Comparison of ENCODE assay signal across 23 cellular contexts in genomic region chr11:11306855-11307254, GRCh38. TPM values are rescaled to one million over a fixed set of nuclear protein-coding genes. Genes with fewer than 3 reads are reported as not detected.
A peak's percentile ranks its signal among the peaks of the same experiment; 100 is the strongest.
DNase-seq lines count a peak whose midpoint lies in the region.
"Had no signal": no experiment of that assay in that cellular context is flagged by ENCODE, and none has a peak within 500 bp of the region (broad histone marks: within the 10 kb centered on the region; RNA-seq: fewer than 3 reads in every experiment).

No MANE protein-coding gene starts in this region.

- peak; percentile 4 for DNase-seq in HS-27A (ENCODE audit: low read depth)
- DNase-seq in RPMI7951 (ENCODE audit: low read depth): peak; percentile 48
- DNase-seq in kidney tubule cell (ENCODE audit: low spot score): peak; percentile 28
- DNase-seq in stromal cell of bone marrow (ENCODE audit: low read depth): peak; percentile 9
- no peak for DNase-seq in NCI-H2196 (lab: John Stamatoyannopoulos, UW; ENCODE audit: unreplicated experiment)
- no peak for DNase-seq in stimulated activated CD4-positive, alpha-beta T cell treated with anti-CD3 and anti-CD28 coated beads, Interleukin-4, amount 100 ng/mL, for 24 hours
- DNase-seq in H7: no peak
- DNase-seq: ACHN; COR-L47; DMS 273 treated with DMSO at 0.1 percent for 48 hours; DND-41; Karpas-422; MG63; NCI-H1092; NCI-H1436 treated with DMSO at 0.1 percent for 48 hours; NCI-H2081; NCI-H2171 treated with DMSO at 0.1 percent for 48 hours; NCI-H748 treated with DMSO at 0.1 percent for 48 hours; NK-92 treated with Interleukin-12 subunit alpha and Interleukin-12 subunit beta, amount 100 ng/mL, for 24 hours; Peyer's patch; Right ventricle myocardium superior; SW 1271 had no signal

- no peaks in the 10 kb centered on the region for H3K27me3 ChIP-seq in H7 (ENCODE audit: control insufficient read depth, insufficient read depth, low read length)
- H3K27me3 ChIP-seq: MG63, Peyer's patch had no signal

- no peak overlapping the region for H3K4me3 ChIP-seq in H7 (ENCODE audit: insufficient read depth, low read depth, low read length)
- H3K4me3 ChIP-seq: GM23338, MG63, Peyer's patch had no signal

- no peaks in the 10 kb centered on the region for H3K36me3 ChIP-seq in H7 (replicated peaks; ENCODE audit: control insufficient read depth, insufficient read depth, low read length)
- H3K36me3 ChIP-seq: MG63, Peyer's patch had no signal

RNA-seq across cellular contexts. Expression of gene CSNK2A3, which starts 46.2 kb away (rescaled TPM):
- total RNA-seq in RPMI7951 (2014; rRNA removed; shearing (Covaris generic)): 1.7 and 1.8 TPM in 2 replicates
- total RNA-seq in H7 (2014; rRNA removed; shearing (Covaris generic)): 1.6 and 2.5 TPM in 2 replicates

Comparison
In these comparisons a context has a peak if more than half of its experiments do, and no peak if none do; other contexts are left out.
1. DNase-seq: peak in HS-27A (single experiment), RPMI7951 (single experiment), kidney tubule cell (single experiment) and stromal cell of bone marrow (single experiment); none in NCI-H2196 (single experiment), stimulated activated CD4-positive, alpha-beta T cell treated with anti-CD3 and anti-CD28 coated beads, Interleukin-4, amount 100 ng/mL, for 24 hours (single experiment) and H7 (single experiment).